7 cellular contexts compared by ENCODE assay signal in the genomic region with DNA sequence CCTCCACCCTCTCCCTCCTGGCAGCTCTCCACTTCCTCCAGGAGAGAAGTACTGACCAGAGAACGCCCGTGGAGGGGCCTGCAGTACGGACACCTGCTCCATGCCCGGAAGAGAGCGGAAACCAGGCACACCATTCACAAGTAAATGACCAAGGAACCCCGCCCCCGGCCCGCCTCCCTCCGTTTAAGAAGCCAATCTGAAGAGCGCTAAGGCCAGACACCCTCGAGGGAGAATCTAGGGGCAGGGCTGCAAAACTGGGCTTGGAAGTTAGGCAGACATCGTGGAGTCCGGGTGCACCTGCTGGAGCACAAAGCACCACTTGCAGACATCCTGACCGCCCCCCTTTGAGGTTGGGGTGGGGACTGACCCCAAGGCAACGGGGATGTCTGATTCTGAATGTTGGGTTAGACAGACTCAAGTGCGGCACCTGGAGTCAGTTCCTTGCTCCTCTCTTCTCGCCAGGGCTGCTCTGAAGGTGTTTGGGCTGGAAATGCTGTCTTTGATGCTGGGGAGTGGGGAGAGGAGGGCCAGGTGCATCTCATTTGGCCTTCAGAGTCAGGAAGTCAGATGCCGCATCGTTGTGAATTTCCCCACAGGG. TPM values are rescaled to one million over a fixed set of nuclear protein-coding genes. Genes with fewer than 3 reads are reported as not detected.
A peak's percentile ranks its signal among the peaks of the same experiment; 100 is the strongest.
DNase-seq lines count a peak whose midpoint lies in the region; ATAC-seq, FAIRE-seq and TF ChIP-seq lines count a peak whose summit lies in the region.

No MANE protein-coding gene starts in this region.

- intact Hi-C loops in kidney (cut with DNase I), result no loop called here

- peak overlapping the region; percentile 54 to 65 for H3K9ac ChIP-seq in kidney (ENCODE audit: low read length in 2 of 2)

- H3K36me3 ChIP-seq in kidney (ENCODE audit: control insufficient read depth in 1 of 2, insufficient read depth in 2 of 2, low read length in 2 of 2), result peaks cover under 1 to 4% of the 10 kb centered on the region in 2 donors

- FAIRE-seq in kidney (lab: Jason Lieb, UNC), result no peak

- peaks cover 16 to 20% of the 10 kb centered on the region in 2 donors for H3K4me1 ChIP-seq in kidney (ENCODE audit: control insufficient read depth in 1 of 2, insufficient read depth in 1 of 2, low read depth in 1 of 2, low read length in 2 of 2)

- H3K4me3 ChIP-seq in WI38 (ENCODE audit: low read depth, low read length), result peak overlapping the region; percentile 88
- H3K4me3 ChIP-seq in cardiac fibroblast (replicated peaks in 1 of 2; ENCODE audit: low read depth in 2 of 2, low read length in 2 of 2), result peak overlapping the region; percentile 90 to 92
- peak overlapping the region; percentile 75 to 79 for H3K4me3 ChIP-seq in kidney (ENCODE audit: low read length in 2 of 2)

- DNase-seq in GM13976 (ENCODE audit: low spot score) (peak; percentile 88), NCI-H2196 treated with DMSO at 0.1 percent for 48 hours (lab: John Stamatoyannopoulos, UW; ENCODE audit: unreplicated experiment) (peak; percentile 98), cardiac fibroblast (ENCODE audit: low read depth in 2 of 2) (peak; percentile 83 to 84), kidney (peak; percentile 90)
- DNase-seq in stimulated activated CD4-positive, alpha-beta T cell treated with anti-CD3 and anti-CD28 coated beads, Interleukin-1b, Interleukin-23, amount 100 ng/mL, for 24 hours (ENCODE audit: low read depth in 4 of 4, low spot score in 1 of 4), result peak; percentile 49 to 74 (median 64)

- TF ChIP-seq CTCF in GM13976 (IDR thresholded peaks at IDR 0.05; ENCODE audit: borderline replicate concordance, control extremely low read depth, extremely low read depth, insufficient read depth, missing control alignments) (peak; percentile 10), WI38 (IDR thresholded peaks at IDR 0.05; ENCODE audit: low read depth, low read length) (no peak), cardiac fibroblast (IDR thresholded peaks at IDR 0.05; ENCODE audit: low read depth, low read length) (no peak), kidney (IDR thresholded peaks at IDR 0.05; ENCODE audit: borderline replicate concordance, extremely low read depth, insufficient read depth) (no peak)

- peak; percentile 28 for ATAC-seq in HG03039 (IDR thresholded peaks at IDR 0.05; ENCODE audit: unreplicated experiment)

- in situ Hi-C loops in GM13976 (cut with MboI; ENCODE audit: low sequenced_read_pairs, unreplicated experiment), result no loop called here

- peak overlapping the region; percentile 63 to 87 for H3K27ac ChIP-seq in kidney (ENCODE audit: low read depth in 2 of 2, low read length in 2 of 2)

- no peaks in the 10 kb centered on the region for H3K9me3 ChIP-seq in kidney (ENCODE audit: control insufficient read depth in 1 of 2, low read length in 2 of 2)

RNA-seq across cellular contexts. Expression of gene FAAP100, which starts 1.0 kb away (rescaled TPM):
- total RNA-seq in kidney, result 28.6 TPM
- polyA plus RNA-seq in kidney (ENCODE audit: insufficient read depth, low read depth, low replicate concordance), result 13.2 TPM

RNA-seq across cellular contexts. Expression of gene FSCN2, which starts 24.9 kb away (rescaled TPM):
- total RNA-seq in kidney, result 3.8 TPM
- 0.26 TPM for polyA plus RNA-seq in kidney (ENCODE audit: insufficient read depth, low read depth, low replicate concordance)

RNA-seq across cellular contexts. Expression of gene ACTG1, which starts 40.5 kb away (rescaled TPM):
- total RNA-seq in kidney, result 2,632 TPM
- 1,350 TPM for polyA plus RNA-seq in kidney (ENCODE audit: insufficient read depth, low read depth, low replicate concordance)

Comparison
In these comparisons a context has a peak if more than half of its experiments do, and no peak if none do; other contexts are left out.
1. Peak in every context shown above with its lines: DNase-seq, ATAC-seq, H3K4me3 ChIP-seq and H3K27ac ChIP-seq.